8 cellular contexts compared by ENCODE assay signal in the genomic region with DNA sequence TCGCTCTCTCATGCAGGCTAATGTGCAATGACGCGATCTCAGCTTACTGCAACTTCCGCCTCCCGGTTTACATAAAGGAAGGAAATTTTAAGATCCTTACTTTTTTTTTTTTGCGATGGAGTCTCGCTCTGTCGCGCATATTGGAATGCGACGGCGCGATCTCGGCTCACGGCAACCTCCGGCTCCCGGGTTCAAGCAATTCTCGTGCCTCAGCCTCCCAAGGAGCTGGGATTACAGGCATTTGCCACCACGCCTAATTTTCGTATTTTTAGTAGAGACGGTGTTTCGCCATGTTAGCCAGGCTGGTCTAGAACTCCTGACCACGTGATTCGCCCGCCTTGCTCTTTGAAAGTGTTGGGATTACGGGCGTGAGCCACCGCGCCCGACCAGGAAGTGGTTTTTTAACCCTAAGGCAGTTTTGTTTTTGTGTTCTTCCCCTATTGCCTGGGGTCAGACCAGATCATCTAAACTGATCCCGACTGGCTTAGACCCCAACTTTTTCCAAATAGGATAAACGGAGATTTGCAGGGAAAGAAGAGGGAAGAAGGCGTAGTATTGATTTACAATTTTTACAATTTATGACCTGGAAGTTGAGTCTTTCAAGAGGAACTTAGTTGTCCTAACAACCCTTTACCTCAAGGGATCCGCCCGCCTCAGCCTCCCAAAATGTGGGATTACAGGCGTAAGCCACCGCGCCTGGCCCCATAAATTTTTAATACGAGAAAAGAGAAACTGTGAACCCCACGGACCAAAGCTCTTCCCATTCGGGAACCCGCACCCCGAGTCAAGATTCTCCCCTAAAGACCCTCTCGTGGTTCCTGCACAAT.
DNase-seq lines count a peak whose midpoint lies in the region; ATAC-seq and TF ChIP-seq lines count a peak whose summit lies in the region.

No MANE protein-coding gene starts in this region.

- H3K27ac ChIP-seq in AG04450 (ENCODE audit: low read depth, low read length) (peak overlapping the region; percentile 49), fibroblast of lung (ENCODE audit: insufficient read depth, low read length) (peak overlapping the region; percentile 84), substantia nigra (ENCODE audit: low read depth, low read length, poor library complexity, severe bottlenecking) (peak overlapping the region; percentile 85)
- peak overlapping the region; percentile 72 for H3K27ac ChIP-seq in naive thymus-derived CD4-positive, alpha-beta T cell (ENCODE audit: low read depth, low read length)

- H3K4me3 ChIP-seq in AG04450 (ENCODE audit: low read depth, low read length) = peak overlapping the region; percentile 61
- peak overlapping the region; percentile 35 for H3K4me3 ChIP-seq in HFF-Myc (replicated peaks; ENCODE audit: low read depth, low read length)
- H3K4me3 ChIP-seq in fibroblast of lung (replicated peaks in 1 of 4; ENCODE audit: control extremely low read depth in 1 of 4, insufficient read depth in 1 of 4, low read depth in 3 of 4, low read length in 4 of 4) = peak overlapping the region; percentile 61 to 87 (median 74)
- H3K4me3 ChIP-seq in naive thymus-derived CD4-positive, alpha-beta T cell (ENCODE audit: low read length) = peak overlapping the region; percentile 91

- peak overlapping the region; percentile 60 for H3K4me2 ChIP-seq in fibroblast of lung (ENCODE audit: extremely low read depth, insufficient read depth, low read length)

- H3K27me3 ChIP-seq in AG04450 (ENCODE audit: control insufficient read depth, insufficient read depth, low read length) = no peaks in the 10 kb centered on the region
- no peaks in the 10 kb centered on the region for H3K27me3 ChIP-seq in fibroblast of lung (ENCODE audit: control insufficient read depth, insufficient read depth, low read length)
- no peaks in the 10 kb centered on the region for H3K27me3 ChIP-seq in naive thymus-derived CD4-positive, alpha-beta T cell (ENCODE audit: control insufficient read depth in 2 of 2, insufficient read depth in 2 of 2, low read length in 2 of 2)

- H3K9me3 ChIP-seq in AG04450 (ENCODE audit: control insufficient read depth, insufficient read depth, low read length) (peaks cover 28% of the 10 kb centered on the region), fibroblast of lung (ENCODE audit: control insufficient read depth, insufficient read depth, low read depth, low read length) (no peaks in the 10 kb centered on the region)
- no peaks in the 10 kb centered on the region for H3K9me3 ChIP-seq in naive thymus-derived CD4-positive, alpha-beta T cell (ENCODE audit: control insufficient read depth in 2 of 3, low read length in 3 of 3)

- peak overlapping the region; percentile 89 to 98 (median 93) for H3K4me3 Mint-ChIP-seq in naive thymus-derived CD4-positive, alpha-beta T cell

- POLR2A ChIA-PET in AG04450 (lab: Yijun Ruan, JAX) = interaction anchor here (0.7 to 0.9 kb wide), 3 partner anchors 371 to 547 kb away, joined by 3 read pairs; a partner anchor contains a TSS
- POLR2A ChIA-PET in naive thymus-derived CD4-positive, alpha-beta T cell (lab: Charles Lee) = interaction anchor here (0.7 to 2.2 kb wide), 9 partner anchors 10 to 1412 kb away, joined by 3 to 8 read pairs (median 4); a partner anchor contains a TSS

- CTCF ChIA-PET in AG04450 (lab: Charles Lee) = no interaction called here
- CTCF ChIA-PET in naive thymus-derived CD4-positive, alpha-beta T cell (lab: Charles Lee) = no interaction called here

- DNase-seq in AG04450 (ENCODE audit: low read depth, low spot score) (no peak), HFF-Myc (ENCODE audit: extremely low read depth, low read depth) (no peak), fibroblast of lung (ENCODE audit: low read depth in 2 of 2) (peak; percentile 71 to 78), substantia nigra (lab: John Stamatoyannopoulos, UW) (peak in 36 of 49 donors; percentile 2 to 62 (median 26)), NCI-H82 treated with DMSO at 0.1 percent for 48 hours (lab: John Stamatoyannopoulos, UW; ENCODE audit: unreplicated experiment) (no peak)
- DNase-seq in activated T-cell treated with anti-CD3 and anti-CD28 coated beads, Interleukin-2, amount 50 U/mL, for 48 hours = peak; percentile 50 to 56
- peak in 7 of 9 donors; percentile 17 to 30 (median 24) for DNase-seq in naive thymus-derived CD4-positive, alpha-beta T cell

- intact Hi-C loops in naive thymus-derived CD4-positive, alpha-beta T cell (cut with micrococcal nuclease) = loop anchor here (1.0 to 10.0 kb wide), 9 partner anchors 142 to 1081 kb away; a partner anchor contains a TSS

- no peaks in the 10 kb centered on the region for H4K20me1 ChIP-seq in fibroblast of lung (ENCODE audit: control insufficient read depth, extremely low read depth, insufficient read depth, low read length)

- H3K27me3 Mint-ChIP-seq in naive thymus-derived CD4-positive, alpha-beta T cell = no peaks in the 10 kb centered on the region

- H2AFZ ChIP-seq in fibroblast of lung (ENCODE audit: low read length) = peak overlapping the region; percentile 78

- TF ChIP-seq CTCF in AG04450 (IDR thresholded peaks at IDR 0.05; ENCODE audit: low read depth, low read length) = no peak
- TF ChIP-seq CTCF in HFF-Myc (IDR thresholded peaks at IDR 0.05; ENCODE audit: low read depth, low read length, missing control alignments) = no peak
- TF ChIP-seq CTCF in fibroblast of lung (conservative IDR thresholded peaks at IDR 0.05 in 1 of 2, IDR thresholded peaks at IDR 0.05 in 1 of 2; ENCODE audit: low read depth in 1 of 2, low read length in 2 of 2) = no peak

- H3K4me1 Mint-ChIP-seq in naive thymus-derived CD4-positive, alpha-beta T cell = peaks cover 4 to 29% (median 16%) of the 10 kb centered on the region in 7 donors

- H3K4me1 ChIP-seq in fibroblast of lung (ENCODE audit: control insufficient read depth, extremely low read depth, insufficient read depth, low read length) = no peaks in the 10 kb centered on the region
- H3K4me1 ChIP-seq in naive thymus-derived CD4-positive, alpha-beta T cell (ENCODE audit: control insufficient read depth in 2 of 2, insufficient read depth in 2 of 2, low read length in 2 of 2) = peaks cover 0 to 3% of the 10 kb centered on the region in 2 donors

- peak overlapping the region; percentile 51 to 96 (median 89) for H3K27ac Mint-ChIP-seq in naive thymus-derived CD4-positive, alpha-beta T cell

- H3K36me3 Mint-ChIP-seq in naive thymus-derived CD4-positive, alpha-beta T cell = peaks cover 5 to 33% (median 18%) of the 10 kb centered on the region in 5 donors

- H3K79me2 ChIP-seq in fibroblast of lung (ENCODE audit: control insufficient read depth, insufficient read depth, low read length) = no peaks in the 10 kb centered on the region

- H3K9me3 Mint-ChIP-seq in naive thymus-derived CD4-positive, alpha-beta T cell = peaks cover 0 to 46% (median 10%) of the 10 kb centered on the region in 11 donors

- no peaks in the 10 kb centered on the region for H3K36me3 ChIP-seq in fibroblast of lung (ENCODE audit: control insufficient read depth, insufficient read depth, low read length)
- H3K36me3 ChIP-seq in naive thymus-derived CD4-positive, alpha-beta T cell (ENCODE audit: control insufficient read depth in 2 of 3, insufficient read depth in 3 of 3, low read length in 3 of 3) = no peaks in the 10 kb centered on the region

- peak overlapping the region; percentile 72 for H3K9ac ChIP-seq in fibroblast of lung (ENCODE audit: insufficient read depth, low read length)

- ATAC-seq in naive thymus-derived CD4-positive, alpha-beta T cell = no peak
- no peak for ATAC-seq in GM21447 (IDR thresholded peaks at IDR 0.05; ENCODE audit: unreplicated experiment)

Comparison
In these comparisons a context has a peak if more than half of its experiments do, and no peak if none do; other contexts are left out.
1. DNase-seq: peak in activated T-cell treated with anti-CD3 and anti-CD28 coated beads, Interleukin-2, amount 50 U/mL, for 48 hours (2 of 2), fibroblast of lung (2 of 2), naive thymus-derived CD4-positive, alpha-beta T cell (7 of 9) and substantia nigra (36 of 49); none in AG04450 (single experiment), HFF-Myc (single experiment) and NCI-H82 treated with DMSO at 0.1 percent for 48 hours (single experiment).
2. H3K4me3 ChIP-seq: peak in every context shown above with its lines; median percentile 91 in naive thymus-derived CD4-positive, alpha-beta T cell; 74 in fibroblast of lung; 61 in AG04450; 35 in HFF-Myc.
3. Peak in every context shown above with its lines, with median percentiles within 50 percentile points of each other: H3K27ac ChIP-seq.